In genomic region chr4:113732923-113733527, GRCh38 we compare ENCODE assay signal across 28 cellular contexts. TPM values are rescaled to one million over a fixed set of nuclear protein-coding genes. Genes with fewer than 3 reads are reported as not detected.
DNase-seq lines count a peak whose midpoint lies in the region; ATAC-seq, FAIRE-seq and TF ChIP-seq lines count a peak whose summit lies in the region.
"Had no signal": no experiment of that assay in that cellular context is flagged by ENCODE, and none has a peak within 500 bp of the region (broad histone marks: within the 10 kb centered on the region; RNA-seq: fewer than 3 reads in every experiment).

No MANE protein-coding gene starts in this region.

- H3K27ac ChIP-seq in tibial artery, result no peak overlapping the region
- H3K27ac ChIP-seq: dorsolateral prefrontal cortex, gastroesophageal sphincter, VCaP had no signal

- no peaks in the 10 kb centered on the region for H3K9me3 ChIP-seq in tibial artery
- H3K9me3 ChIP-seq: gastroesophageal sphincter had no signal

- no peaks in the 10 kb centered on the region for H3K9me3 Mint-ChIP-seq in activated T-cell treated with anti-CD3 and anti-CD28 coated beads, Interleukin-2, amount 50 U/mL, for 4 hours
- H3K9me3 Mint-ChIP-seq in activated T-helper 17 cell treated with anti-CD3 and anti-CD28 coated beads, Interleukin-2, amount 50 U/mL, for 72 hours, result no peaks in the 10 kb centered on the region
- H3K9me3 Mint-ChIP-seq in mesothelial cell of epicardium, result no peaks in the 10 kb centered on the region
- H3K9me3 Mint-ChIP-seq: activated naive CD4-positive, alpha-beta T cell treated with anti-CD3 and anti-CD28 coated beads, Interleukin-2, amount 10 ng/mL, durations not matched to agents 7 days and 5 days; IgD-negative memory B cell; immature natural killer cell had no signal

- no peaks in the 10 kb centered on the region for H3K27me3 Mint-ChIP-seq in activated T-cell treated with anti-CD3 and anti-CD28 coated beads, Interleukin-2, amount 50 U/mL, for 4 hours (ENCODE audit: low read depth)
- H3K27me3 Mint-ChIP-seq in activated T-helper 17 cell treated with anti-CD3 and anti-CD28 coated beads, Interleukin-2, amount 50 U/mL, for 72 hours, result no peaks in the 10 kb centered on the region
- no peaks in the 10 kb centered on the region for H3K27me3 Mint-ChIP-seq in mesothelial cell of epicardium (ENCODE audit: low read depth)
- H3K27me3 Mint-ChIP-seq: activated naive CD4-positive, alpha-beta T cell treated with anti-CD3 and anti-CD28 coated beads, Interleukin-2, amount 10 ng/mL, durations not matched to agents 7 days and 5 days; IgD-negative memory B cell; naive B cell had no signal

- peak; percentile 52 to 56 for ATAC-seq in activated T-cell treated with anti-CD3 and anti-CD28 coated beads, Interleukin-2, amount 50 U/mL, for 4 hours
- peak; percentile 66 for ATAC-seq in activated T-helper 17 cell treated with anti-CD3 and anti-CD28 coated beads, Interleukin-2, amount 50 U/mL, for 72 hours (replicated peaks)
- no peak for ATAC-seq in HG03565 (IDR thresholded peaks at IDR 0.05; ENCODE audit: unreplicated experiment)
- ATAC-seq: gastroesophageal sphincter, left lobe of liver had no signal

- H3K36me3 ChIP-seq in tibial artery, result no peaks in the 10 kb centered on the region
- H3K36me3 ChIP-seq: gastroesophageal sphincter had no signal

- DNase-seq in activated T-cell treated with anti-CD3 and anti-CD28 coated beads, Interleukin-2, amount 50 U/mL, for 4 hours, result no peak
- DNase-seq in activated T-cell treated with anti-CD3 and anti-CD28 coated beads, Interleukin-2, amount 50 U/mL, for 1 hour, result no peak
- DNase-seq in GM18507 (ENCODE audit: extremely low spot score, insufficient read length, low read depth) (no peak), mesothelial cell of epicardium (ENCODE audit: low spot score in 2 of 2, unreplicated experiment in 2 of 2) (no peak), tibial artery (no peak)
- no peak for DNase-seq in central memory CD4-positive, alpha-beta T cell
- DNase-seq: ACHN; activated CD4-positive, alpha-beta T cell treated with anti-CD3 and anti-CD28 coated beads, Interleukin-2, amount 50 U/mL, for 1 hour; activated naive CD4-positive, alpha-beta T cell treated with anti-CD3 and anti-CD28 coated beads, Interleukin-2, amount 10 ng/mL, durations not matched to agents 7 days and 5 days; cerebellar nuclear complex; dorsolateral prefrontal cortex; hypothalamus; immature natural killer cell; mesendoderm; naive B cell; NCI-H1105 treated with DMSO at 0.1 percent for 48 hours; NCI-H1930; NCI-H526 treated with DMSO at 0.1 percent for 48 hours; SIG-M5; T-helper 9 cell had no signal

- peak; percentile 61 for FAIRE-seq in GM18507 (lab: Jason Lieb, UNC)
- FAIRE-seq: H54, RCC 7860 had no signal

- H3K4me1 Mint-ChIP-seq in activated T-cell treated with anti-CD3 and anti-CD28 coated beads, Interleukin-2, amount 50 U/mL, for 4 hours (ENCODE audit: low read depth), result peaks cover 71% of the 10 kb centered on the region
- peaks cover 32% of the 10 kb centered on the region for H3K4me1 Mint-ChIP-seq in activated T-helper 17 cell treated with anti-CD3 and anti-CD28 coated beads, Interleukin-2, amount 50 U/mL, for 72 hours
- peaks cover 4% of the 10 kb centered on the region for H3K4me1 Mint-ChIP-seq in mesothelial cell of epicardium

- no peaks in the 10 kb centered on the region for H3K27me3 ChIP-seq in tibial artery
- H3K27me3 ChIP-seq: dorsolateral prefrontal cortex, gastroesophageal sphincter had no signal

- no peak overlapping the region for H3K4me3 Mint-ChIP-seq in activated T-cell treated with anti-CD3 and anti-CD28 coated beads, Interleukin-2, amount 50 U/mL, for 4 hours
- peak overlapping the region; percentile 48 for H3K4me3 Mint-ChIP-seq in activated T-helper 17 cell treated with anti-CD3 and anti-CD28 coated beads, Interleukin-2, amount 50 U/mL, for 72 hours
- no peak overlapping the region for H3K4me3 Mint-ChIP-seq in mesothelial cell of epicardium
- H3K4me3 Mint-ChIP-seq: activated naive CD4-positive, alpha-beta T cell treated with anti-CD3 and anti-CD28 coated beads, Interleukin-2, amount 10 ng/mL, durations not matched to agents 7 days and 5 days; IgD-negative memory B cell; immature natural killer cell; naive B cell had no signal

- H3K27ac Mint-ChIP-seq in activated T-helper 17 cell treated with anti-CD3 and anti-CD28 coated beads, Interleukin-2, amount 50 U/mL, for 72 hours, result peak overlapping the region; percentile 0
- peak overlapping the region; percentile 3 for H3K27ac Mint-ChIP-seq in mesothelial cell of epicardium
- H3K27ac Mint-ChIP-seq: activated naive CD4-positive, alpha-beta T cell treated with anti-CD3 and anti-CD28 coated beads, Interleukin-2, amount 10 ng/mL, durations not matched to agents 7 days and 5 days had no signal

- TF ChIP-seq CTCF in mesothelial cell of epicardium (IDR thresholded peaks at IDR 0.05; ENCODE audit: unreplicated experiment), result no peak
- TF ChIP-seq CTCF in tibial artery (IDR thresholded peaks at IDR 0.05), result no peak

- intact Hi-C loops in tibial artery (cut with DNase I; ENCODE audit: low total_unique reads), result no loop called here

- peaks cover 0 to 45% (median 7%) of the 10 kb centered on the region in 4 donors for H3K4me1 ChIP-seq in tibial artery

- H3K36me3 Mint-ChIP-seq in activated T-cell treated with anti-CD3 and anti-CD28 coated beads, Interleukin-2, amount 50 U/mL, for 4 hours (ENCODE audit: insufficient read depth), result peaks cover 46% of the 10 kb centered on the region
- H3K36me3 Mint-ChIP-seq in activated T-helper 17 cell treated with anti-CD3 and anti-CD28 coated beads, Interleukin-2, amount 50 U/mL, for 72 hours (ENCODE audit: low read depth), result peaks cover 65% of the 10 kb centered on the region
- H3K36me3 Mint-ChIP-seq in mesothelial cell of epicardium, result peaks cover 3% of the 10 kb centered on the region

- no peak overlapping the region for H3K4me3 ChIP-seq in tibial artery
- H3K4me3 ChIP-seq: dorsolateral prefrontal cortex, gastroesophageal sphincter had no signal

RNA-seq across cellular contexts. Expression of gene CAMK2D, which starts 28.5 kb away (rescaled TPM):
- total RNA-seq in activated T-cell treated with anti-CD3 and anti-CD28 coated beads, Interleukin-2, amount 50 U/mL, for 4 hours, result 100 to 1,000 TPM; 124 to 136 (median 133) TPM
- 10 to 100 TPM; 41.5 to 42.4 TPM for total RNA-seq in activated T-helper 17 cell treated with anti-CD3 and anti-CD28 coated beads, Interleukin-2, amount 50 U/mL, for 72 hours
- 31.7 to 35.1 TPM (median 33.9 TPM) in 3 replicates for total RNA-seq in mesothelial cell of epicardium
